ENCODE assay signal across 17 cellular contexts in genomic region chr10:18860591-18861205, GRCh38.
A peak's percentile ranks its signal among the peaks of the same experiment; 100 is the strongest.
DNase-seq lines count a peak whose midpoint lies in the region; ATAC-seq and TF ChIP-seq lines count a peak whose summit lies in the region.
"Had no signal": no experiment of that assay in that cellular context is flagged by ENCODE, and none has a peak within 500 bp of the region (broad histone marks: within the 10 kb centered on the region; RNA-seq: fewer than 3 reads in every experiment).

No MANE protein-coding gene starts in this region.

- H3K4me1 Mint-ChIP-seq in endodermal cell (no peaks in the 10 kb centered on the region), neural progenitor cell (peaks cover 34% of the 10 kb centered on the region)

- H3K4me3 ChIP-seq in right cardiac atrium (ENCODE audit: low read length): no peak overlapping the region
- H3K4me3 ChIP-seq in endodermal cell (ENCODE audit: low read length): no peak overlapping the region
- H3K4me3 ChIP-seq in neural progenitor cell: no peak overlapping the region
- H3K4me3 ChIP-seq: BLaER1 treated with 17β-estradiol and CSF1 and Interleukin-3, amounts not matched to agents 10 nM and 100 nM had no signal

- no peak overlapping the region for H3K27ac ChIP-seq in right cardiac atrium (ENCODE audit: low read length)
- peak overlapping the region; percentile 62 for H3K27ac ChIP-seq in endodermal cell (ENCODE audit: low read depth, low read length)
- peak overlapping the region; percentile 45 for H3K27ac ChIP-seq in neural progenitor cell
- H3K27ac ChIP-seq: 22Rv1; BLaER1 treated with 17β-estradiol and CSF1 and Interleukin-3, amounts not matched to agents 10 nM and 100 nM had no signal

- no peaks in the 10 kb centered on the region for H3K4me1 ChIP-seq in right cardiac atrium (ENCODE audit: control insufficient read depth, insufficient read depth, low read length)
- H3K4me1 ChIP-seq in endodermal cell (ENCODE audit: control insufficient read depth, insufficient read depth, low read length): no peaks in the 10 kb centered on the region
- H3K4me1 ChIP-seq in neural progenitor cell: peaks cover 26% of the 10 kb centered on the region
- H3K4me1 ChIP-seq: BLaER1 treated with 17β-estradiol and CSF1 and Interleukin-3, amounts not matched to agents 10 nM and 100 nM had no signal

- H4K20me1 ChIP-seq in neural progenitor cell (ENCODE audit: low read depth): no peaks in the 10 kb centered on the region
- H4K20me1 ChIP-seq: BLaER1 treated with 17β-estradiol and CSF1 and Interleukin-3, amounts not matched to agents 10 nM and 100 nM had no signal

- no peaks in the 10 kb centered on the region for H3F3A ChIP-seq in neural progenitor cell (ENCODE audit: low read depth)

- H3K27me3 ChIP-seq in right cardiac atrium (ENCODE audit: control insufficient read depth, insufficient read depth): no peaks in the 10 kb centered on the region
- no peaks in the 10 kb centered on the region for H3K27me3 ChIP-seq in endodermal cell (ENCODE audit: control insufficient read depth, insufficient read depth, low read length, poor library complexity, severe bottlenecking)
- no peaks in the 10 kb centered on the region for H3K27me3 ChIP-seq in neural progenitor cell
- H3K27me3 ChIP-seq: BLaER1 treated with 17β-estradiol and CSF1 and Interleukin-3, amounts not matched to agents 10 nM and 100 nM had no signal

- H3K79me2 ChIP-seq in neural progenitor cell (ENCODE audit: low read depth): no peaks in the 10 kb centered on the region

- intact Hi-C loops in left cardiac atrium (cut with DNase I): no loop called here
- intact Hi-C loops in right cardiac atrium (cut with DNase I): no loop called here

- peak overlapping the region; percentile 64 for H3K4me2 ChIP-seq in neural progenitor cell
- H3K4me2 ChIP-seq: BLaER1 treated with 17β-estradiol and CSF1 and Interleukin-3, amounts not matched to agents 10 nM and 100 nM had no signal

- DNase-seq in left cardiac atrium (no peak), right cardiac atrium (no peak), endodermal cell (no peak), neural progenitor cell (ENCODE audit: low spot score) (peak; percentile 40), islet precursor cell (no peak), DMS153 treated with DMSO at 0.1 percent for 48 hours (lab: John Stamatoyannopoulos, UW; ENCODE audit: unreplicated experiment) (no peak)
- DNase-seq: DND-41; Kasumi-1; NCI-H1105 treated with DMSO at 0.1 percent for 48 hours; NCI-H1694 treated with DMSO at 0.1 percent for 48 hours; NCI-H526 treated with DMSO at 0.1 percent for 48 hours; NK-92 treated with Interleukin-12 subunit alpha and Interleukin-12 subunit beta, amount 100 ng/mL, for 24 hours; RPMI8226 had no signal

- no peak overlapping the region for H3K4me3 Mint-ChIP-seq in endodermal cell
- no peak overlapping the region for H3K4me3 Mint-ChIP-seq in neural progenitor cell

- H3K9ac ChIP-seq in endodermal cell (ENCODE audit: extremely low read depth, low read length, poor library complexity, severe bottlenecking): no peak overlapping the region
- no peak overlapping the region for H3K9ac ChIP-seq in neural progenitor cell
- H3K9ac ChIP-seq: BLaER1 treated with 17β-estradiol and CSF1 and Interleukin-3, amounts not matched to agents 10 nM and 100 nM had no signal

- H3K9me3 Mint-ChIP-seq in endodermal cell (no peaks in the 10 kb centered on the region), neural progenitor cell (peaks cover 13% of the 10 kb centered on the region)

- H3K36me3 ChIP-seq in endodermal cell (ENCODE audit: control insufficient read depth, insufficient read depth, low read length) (no peaks in the 10 kb centered on the region), neural progenitor cell (no peaks in the 10 kb centered on the region)
- H3K36me3 ChIP-seq: BLaER1 treated with 17β-estradiol and CSF1 and Interleukin-3, amounts not matched to agents 10 nM and 100 nM had no signal

- WGBS in right cardiac atrium: 65% methylated on average over 4 of the region's 4 CpGs
- WGBS in endodermal cell (ENCODE audit: insufficient coverage in 1 of 2, insufficient read length in 1 of 2), 2 experiments: 68 to 73% methylated on average over 2 to 4 of the region's 4 CpGs

- peak; percentile 34 to 83 for ATAC-seq in left cardiac atrium
- no peak for ATAC-seq in right cardiac atrium
- ATAC-seq in HG03439 (IDR thresholded peaks at IDR 0.05; ENCODE audit: unreplicated experiment): no peak
- no peak for ATAC-seq in GM21423 (IDR thresholded peaks at IDR 0.05; ENCODE audit: unreplicated experiment)

- H3K9me3 ChIP-seq in right cardiac atrium (ENCODE audit: control insufficient read depth, low read length) (no peaks in the 10 kb centered on the region), endodermal cell (ENCODE audit: control insufficient read depth, low read length) (no peaks in the 10 kb centered on the region), neural progenitor cell (ENCODE audit: low read depth) (no peaks in the 10 kb centered on the region)
- H3K9me3 ChIP-seq: BLaER1 treated with 17β-estradiol and CSF1 and Interleukin-3, amounts not matched to agents 10 nM and 100 nM had no signal

- TF ChIP-seq CTCF in endodermal cell (conservative IDR thresholded peaks at IDR 0.05): no peak
- TF ChIP-seq CTCF in neural progenitor cell (IDR thresholded peaks at IDR 0.05): no peak

- peak overlapping the region; percentile 88 for H2AFZ ChIP-seq in neural progenitor cell (replicated peaks)

- H3K27me3 Mint-ChIP-seq in endodermal cell (ENCODE audit: insufficient read depth) (no peaks in the 10 kb centered on the region), neural progenitor cell (ENCODE audit: insufficient read depth, low read depth) (peaks cover 4% of the 10 kb centered on the region)

- no peaks in the 10 kb centered on the region for H3K36me3 Mint-ChIP-seq in endodermal cell (ENCODE audit: low read depth)
- H3K36me3 Mint-ChIP-seq in neural progenitor cell: no peaks in the 10 kb centered on the region

- no peak overlapping the region for H3K27ac Mint-ChIP-seq in endodermal cell
- peak overlapping the region; percentile 71 for H3K27ac Mint-ChIP-seq in neural progenitor cell

Comparison
In these comparisons a context has a peak if more than half of its experiments do, and no peak if none do; other contexts are left out.
1. ATAC-seq: peak in left cardiac atrium (2 of 2); none in right cardiac atrium (0 of 2), HG03439 (single experiment) and GM21423 (single experiment).